Comparison of ENCODE assay signal across 8 cellular contexts in genomic region chr12:133038310-133038709, GRCh38. TPM values are rescaled to one million over a fixed set of nuclear protein-coding genes. Genes with fewer than 3 reads are reported as not detected.
DNase-seq lines count a peak whose midpoint lies in the region; ATAC-seq, FAIRE-seq and TF ChIP-seq lines count a peak whose summit lies in the region.

No MANE protein-coding gene starts in this region.

- H3K56ac ChIP-seq in IMR-90 (ENCODE audit: extremely low read depth, insufficient read depth, low read length): no peak overlapping the region

- TF ChIP-seq CTCF in AG04450 (IDR thresholded peaks at IDR 0.05; ENCODE audit: low read depth, low read length) (no peak), IMR-90 (conservative IDR thresholded peaks at IDR 0.05; ENCODE audit: low read depth, low read length) (no peak), cardiac fibroblast (IDR thresholded peaks at IDR 0.05; ENCODE audit: low read depth, low read length) (no peak)

- DNase-seq in AG04450 (ENCODE audit: low read depth, low spot score) (no peak), IMR-90 (no peak), cardiac fibroblast (ENCODE audit: low read depth in 2 of 2) (no peak), H4 (ENCODE audit: low spot score) (no peak), HTR-8/SVneo (ENCODE audit: insufficient read length, low spot score) (no peak), H7 (no peak)
- no peak for DNase-seq in stimulated activated CD4-positive, alpha-beta T cell treated with anti-CD3 and anti-CD28 coated beads, Interleukin-2, amount 100 ng/mL, for 48 hours

- peaks cover 5 to 7% of the 10 kb centered on the region in 2 experiments; a peak in 3 of 4 replicates for H3K79me1 ChIP-seq in IMR-90 (ENCODE audit: low read depth in 1 of 2, low read length in 2 of 2)

- H3K4me3 ChIP-seq in AG04450 (ENCODE audit: low read depth, low read length) (peak overlapping the region; percentile 75), IMR-90 (ENCODE audit: insufficient read depth, low read depth, low read length) (peak overlapping the region; percentile 52), cardiac fibroblast (replicated peaks in 1 of 2; ENCODE audit: low read depth in 2 of 2, low read length in 2 of 2) (peak overlapping the region; percentile 60 to 73), muscle layer of duodenum (ENCODE audit: low read depth in 1 of 2, low read length in 2 of 2) (peak overlapping the region; percentile 74 to 84), H7 (ENCODE audit: insufficient read depth, low read depth, low read length) (no peak overlapping the region; the same call in 1 of the 2 replicates)

- no peak overlapping the region for H4K8ac ChIP-seq in IMR-90 (ENCODE audit: low read depth in 2 of 2, low read length in 2 of 2)

- H3K4me2 ChIP-seq in IMR-90 (ENCODE audit: low read depth, low read length): peak overlapping the region; percentile 83

- no TSS peak for BruUV-seq in IMR-90 (replicated peaks; lab: Mats Ljungman, UMichigan)

- no peak overlapping the region for H3K23ac ChIP-seq in IMR-90 (ENCODE audit: low read depth, low read length)

- no peak overlapping the region for H2AFZ ChIP-seq in IMR-90 (replicated peaks; ENCODE audit: low read length, poor library complexity)

- H4K5ac ChIP-seq in IMR-90 (ENCODE audit: low read depth, low read length): no peak overlapping the region

- POLR2A ChIA-PET in AG04450 (lab: Yijun Ruan, JAX) (no interaction called here), IMR-90 (lab: Charles Lee; ENCODE audit: unreplicated experiment) (interaction anchor here (0.6 kb wide), 2 partner anchors 42 to 80 kb away, joined by 4 to 7 read pairs; no protein-coding TSS in a partner anchor)

- H4K91ac ChIP-seq in IMR-90 (ENCODE audit: insufficient read depth, low read depth, low read length): no peak overlapping the region

- peaks cover 40% of the 10 kb centered on the region for H3K9me3 ChIP-seq in AG04450 (ENCODE audit: control insufficient read depth, insufficient read depth, low read length)
- H3K9me3 ChIP-seq in IMR-90 (ENCODE audit: control insufficient read depth, insufficient read depth, low read length): peaks cover 42% of the 10 kb centered on the region
- H3K9me3 ChIP-seq in muscle layer of duodenum (ENCODE audit: control insufficient read depth in 1 of 2, low read length in 2 of 2): peaks cover 36 to 52% of the 10 kb centered on the region in 2 donors

- no peak overlapping the region for H3K14ac ChIP-seq in IMR-90 (replicated peaks; ENCODE audit: low read depth, low read length)

- H3K9ac ChIP-seq in IMR-90 (ENCODE audit: low read depth, low read length): 0 out of 2 replicates have a peak overlapping the region, but pooled peaks have one; percentile 41

- dilution Hi-C loops in IMR-90 (cut with HindIII; ENCODE audit: low sequenced_read_pairs, unreplicated experiment): no loop called here

- H2AK9ac ChIP-seq in IMR-90 (replicated peaks; ENCODE audit: low read depth, low read length, poor library complexity): no peak overlapping the region

- in situ Hi-C loops in IMR-90 (cut with MboI; ENCODE audit: low sequenced_read_pairs): no loop called here

- WGBS in IMR-90 (ENCODE audit: extremely low coverage in 2 of 2, insufficient read length in 1 of 2), 2 experiments: no CpG with 5 or more reads among the region's 3 CpGs

- no peak overlapping the region for H2AK5ac ChIP-seq in IMR-90 (ENCODE audit: low read depth, low read length)

- H3K27me3 ChIP-seq in AG04450 (ENCODE audit: control insufficient read depth, insufficient read depth, low read length): no peaks in the 10 kb centered on the region
- H3K27me3 ChIP-seq in IMR-90 (ENCODE audit: control insufficient read depth, insufficient read depth, low read length): no peaks in the 10 kb centered on the region
- no peaks in the 10 kb centered on the region for H3K27me3 ChIP-seq in muscle layer of duodenum (ENCODE audit: low read depth, low read length)
- H3K27me3 ChIP-seq in H7 (ENCODE audit: control insufficient read depth, insufficient read depth, low read length): no peaks in the 10 kb centered on the region

- H3K9me1 ChIP-seq in IMR-90 (ENCODE audit: insufficient read depth, low read length): no peaks in the 10 kb centered on the region

- no peak overlapping the region for H2BK20ac ChIP-seq in IMR-90 (ENCODE audit: low read depth, low read length)

- no peak overlapping the region for H2BK120ac ChIP-seq in IMR-90 (ENCODE audit: low read depth, low read length)

- CTCF ChIA-PET in AG04450 (lab: Charles Lee) (no interaction called here), IMR-90 (lab: Yijun Ruan, JAX) (no interaction called here)

- TF ChIP-seq RAD21 in IMR-90 (IDR thresholded peaks at IDR 0.05; ENCODE audit: low read length): no peak

- TF ChIP-seq POLR2A in IMR-90 (IDR thresholded peaks at IDR 0.05; ENCODE audit: low read depth, low read length): no peak

- H3K18ac ChIP-seq in IMR-90 (ENCODE audit: low read depth, low read length): no peak overlapping the region

- H4K20me1 ChIP-seq in IMR-90 (ENCODE audit: insufficient read depth, low read length): no peaks in the 10 kb centered on the region

- no peaks in the 10 kb centered on the region for H3K4me1 ChIP-seq in IMR-90 (ENCODE audit: control insufficient read depth, insufficient read depth, low read length)
- peaks cover 0 to 5% of the 10 kb centered on the region in 2 donors for H3K4me1 ChIP-seq in muscle layer of duodenum (ENCODE audit: control insufficient read depth in 1 of 2, insufficient read depth in 2 of 2, low read length in 2 of 2)

- peaks cover 24% of the 10 kb centered on the region for H3K36me3 ChIP-seq in IMR-90 (ENCODE audit: control insufficient read depth, insufficient read depth, low read length)
- peaks cover 16 to 42% of the 10 kb centered on the region in 2 donors for H3K36me3 ChIP-seq in muscle layer of duodenum (ENCODE audit: control insufficient read depth in 1 of 2, insufficient read depth in 2 of 2, low read length in 2 of 2)
- H3K36me3 ChIP-seq in H7 (replicated peaks; ENCODE audit: control insufficient read depth, insufficient read depth, low read length): peaks cover 8% of the 10 kb centered on the region

- H3K4ac ChIP-seq in IMR-90 (ENCODE audit: low read depth, low read length): no peak overlapping the region

- no peak overlapping the region for H2BK5ac ChIP-seq in IMR-90 (ENCODE audit: low read depth, low read length, poor library complexity, severe bottlenecking)

- FAIRE-seq in HTR-8/SVneo (lab: Jason Lieb, UNC): no peak

- H3K27ac ChIP-seq in AG04450 (ENCODE audit: low read depth, low read length) (no peak overlapping the region), IMR-90 (ENCODE audit: insufficient read depth, low read length) (no peak overlapping the region), muscle layer of duodenum (ENCODE audit: low read length) (no peak overlapping the region)

- intact Hi-C loops in IMR-90 (cut with micrococcal nuclease): no loop called here

- no peak overlapping the region for H2BK15ac ChIP-seq in IMR-90 (ENCODE audit: low read depth, low read length)

- no peak for ATAC-seq in IMR-90 (ENCODE audit: low read depth)

TF ChIP-seq in IMR-90, 13 proteins besides CTCF, POLR2A, EP300 and RAD21 (continues in another document):
- TF ChIP-seq RCOR1 (IDR thresholded peaks at IDR 0.05; ENCODE audit: insufficient replicate concordance, low read length) (no peak), ELK1 (IDR thresholded peaks at IDR 0.05; ENCODE audit: borderline replicate concordance, low read depth, low read length) (no peak), SMC3 (IDR thresholded peaks at IDR 0.05; ENCODE audit: low read depth, low read length) (no peak), MAZ (IDR thresholded peaks at IDR 0.05; ENCODE audit: borderline replicate concordance, low read depth, low read length) (no peak), CHD1 (IDR thresholded peaks at IDR 0.05; ENCODE audit: low read depth, low read length) (no peak), BHLHE40 (IDR thresholded peaks at IDR 0.05; ENCODE audit: low read depth, low read length) (no peak)

RNA-seq across cellular contexts. Expression of gene ZNF84, which starts 1.0 kb away (rescaled TPM):
- polyA plus RNA-seq in AG04450 (2011; rRNA removed) (24.0 and 29.9 TPM in 2 replicates), IMR-90 (2012; rRNA removed) (11.0 and 14.9 TPM in 2 replicates)
- 25.3 and 33.4 TPM in 2 replicates for polyA minus RNA-seq in AG04450 (2011; rRNA and poly(A)+ RNA removed)
- total RNA-seq in IMR-90 (2012; rRNA removed): 28.1 and 38.5 TPM in 2 replicates
- 2.3 and 4.6 TPM in 2 replicates for polyA plus RNA-seq in IMR-90 (2012; cell fraction: cytosol; rRNA removed)
- polyA plus RNA-seq in IMR-90 (2012; cell fraction: nucleus; rRNA removed; ENCODE audit: low replicate concordance): 9.9 and 68.1 TPM in 2 replicates
- 7.6 and 9.0 TPM in 2 replicates for total RNA-seq in H4 (2014; rRNA removed; shearing (Covaris generic))
- total RNA-seq in H7 (2014; rRNA removed; shearing (Covaris generic)): 12.1 and 14.6 TPM in 2 replicates

RNA-seq across cellular contexts. Expression of gene ZNF140, which starts 42.4 kb away (rescaled TPM):
- 17.6 and 21.7 TPM in 2 replicates for polyA plus RNA-seq in AG04450 (2011; rRNA removed)
- polyA minus RNA-seq in AG04450 (2011; rRNA and poly(A)+ RNA removed): 12.4 and 17.2 TPM in 2 replicates
- 20.8 and 25.8 TPM in 2 replicates for total RNA-seq in IMR-90 (2012; rRNA removed)
- polyA plus RNA-seq in IMR-90 (2012; rRNA removed): 8.3 and 9.0 TPM in 2 replicates
- polyA plus RNA-seq in IMR-90 (2012; cell fraction: cytosol; rRNA removed): 1.9 and 5.5 TPM in 2 replicates
- 3.7 and 24.7 TPM in 2 replicates for polyA plus RNA-seq in IMR-90 (2012; cell fraction: nucleus; rRNA removed; ENCODE audit: low replicate concordance)
- total RNA-seq in H4 (2014; rRNA removed; shearing (Covaris generic)): 9.8 and 17.0 TPM in 2 replicates
- total RNA-seq in H7 (2014; rRNA removed; shearing (Covaris generic)): 13.4 and 15.1 TPM in 2 replicates

RNA-seq across cellular contexts. Expression of gene ZNF26, which starts 52.1 kb away (rescaled TPM):
- polyA plus RNA-seq in AG04450 (2011; rRNA removed) (4.5 and 4.7 TPM in 2 replicates), IMR-90 (2012; rRNA removed) (6.3 and 9.4 TPM in 2 replicates)
- 3.0 and 3.7 TPM in 2 replicates for polyA minus RNA-seq in AG04450 (2011; rRNA and poly(A)+ RNA removed)
- total RNA-seq in IMR-90 (2012; rRNA removed): 11.8 and 12.2 TPM in 2 replicates
- 5.6 and 6.3 TPM in 2 replicates for polyA plus RNA-seq in IMR-90 (2012; cell fraction: cytosol; rRNA removed)
- 16.6 and 21.6 TPM in 2 replicates for polyA plus RNA-seq in IMR-90 (2012; cell fraction: nucleus; rRNA removed; ENCODE audit: low replicate concordance)
- total RNA-seq in H4 (2014; rRNA removed; shearing (Covaris generic)): 4.1 TPM in 2 replicates
- 6.3 and 10.1 TPM in 2 replicates for total RNA-seq in H7 (2014; rRNA removed; shearing (Covaris generic))
